27 cellular contexts compared by ENCODE assay signal in genomic region chr9:95437559-95437958, GRCh38.
"Had no signal": no experiment of that assay in that cellular context is flagged by ENCODE, and none has a peak within 500 bp of the region (broad histone marks: within the 10 kb centered on the region; RNA-seq: fewer than 3 reads in every experiment).

No MANE protein-coding gene starts in this region.

- H3K27ac ChIP-seq: ascending aorta, Peyer's patch, SJSA1 had no signal

- H3K27me3 Mint-ChIP-seq: activated naive CD4-positive, alpha-beta T cell treated with anti-CD3 and anti-CD28 coated beads, Interleukin-2, amount 50 U/mL, for 24 hours; activated T-cell treated with anti-CD3 and anti-CD28 coated beads, Interleukin-2, amount 50 U/mL, for 24 hours had no signal

- H3K9ac ChIP-seq: SK-N-SH had no signal

- H3K36me3 Mint-ChIP-seq: activated naive CD4-positive, alpha-beta T cell treated with anti-CD3 and anti-CD28 coated beads, Interleukin-2, amount 50 U/mL, for 24 hours; activated naive CD8-positive, alpha-beta T cell treated with anti-CD3 and anti-CD28 coated beads, Interleukin-2, amount 10 ng/mL, durations not matched to agents 7 days and 5 days had no signal

- DNase-seq: activated CD4-positive, alpha-beta T cell treated with anti-CD3 and anti-CD28 coated beads, Interleukin-2, amount 10 ng/mL, durations not matched to agents 7 days and 5 days; activated CD4-positive, alpha-beta T cell treated with anti-CD3 and anti-CD28 coated beads, Interleukin-2, amount 50 U/mL, for 48 hours; activated CD8-positive, alpha-beta T cell treated with anti-CD3 and anti-CD28 coated beads, Interleukin-2, amount 10 ng/mL, durations not matched to agents 7 days and 5 days; activated gamma-delta T cell; activated naive CD4-positive, alpha-beta T cell treated with Interleukin-2 at 50 U/mL for 16 hours; activated naive CD8-positive, alpha-beta T cell treated with anti-CD3 and anti-CD28 coated beads, Interleukin-2, amount 10 ng/mL, durations not matched to agents 7 days and 5 days; activated T-cell treated with anti-CD3 and anti-CD28 coated beads, Interleukin-2, amount 50 U/mL, for 24 hours; amygdala; NCI-H1105; NCI-H1417 treated with DMSO at 0.1 percent for 48 hours; NCI-H187 treated with DMSO at 0.1 percent for 48 hours; NCI-H2081; NCI-H345; NCI-H526; NCI-H748 treated with DMSO at 0.1 percent for 48 hours; NK-92 treated with Interleukin-12 subunit alpha and Interleukin-12 subunit beta, amount 100 ng/mL, for 24 hours; PC-3; Peyer's patch; RPMI8226; SHP77 treated with DMSO at 0.1 percent for 48 hours; SK-N-SH had no signal

- H3K9me3 Mint-ChIP-seq: activated naive CD4-positive, alpha-beta T cell treated with anti-CD3 and anti-CD28 coated beads, Interleukin-2, amount 50 U/mL, for 24 hours; activated T-cell treated with anti-CD3 and anti-CD28 coated beads, Interleukin-2, amount 50 U/mL, for 24 hours; activated T-helper 2 cell treated with anti-CD3 and anti-CD28 coated beads, Interferon-gamma antibody, Interleukin-2, Interleukin-4, amounts not matched to agents 10 μg/mL and 5 μg/mL and 100 μg/mL, durations not matched to agents 14 hours and 24 hours and 36 hours; T-helper 2 cell treated with Interferon-gamma antibody and Interleukin-4, amounts not matched to agents 5 μg/mL and 100 μg/mL, for 36 hours had no signal

- H3K27me3 ChIP-seq: ascending aorta, Peyer's patch, SJSA1 had no signal

- H3K4me2 ChIP-seq: SK-N-SH had no signal

- H3K36me3 ChIP-seq: ascending aorta, Peyer's patch had no signal

- H3K4me3 Mint-ChIP-seq: activated CD4-positive, alpha-beta T cell treated with anti-CD3 and anti-CD28 coated beads, Interleukin-2, amount 10 ng/mL, durations not matched to agents 7 days and 5 days; activated CD8-positive, alpha-beta T cell treated with anti-CD3 and anti-CD28 coated beads, Interleukin-2, amount 10 ng/mL, durations not matched to agents 7 days and 5 days; activated naive CD4-positive, alpha-beta T cell treated with anti-CD3 and anti-CD28 coated beads, Interleukin-2, amount 50 U/mL, for 24 hours; activated naive CD8-positive, alpha-beta T cell treated with anti-CD3 and anti-CD28 coated beads, Interleukin-2, amount 10 ng/mL, durations not matched to agents 7 days and 5 days; activated T-cell treated with anti-CD3 and anti-CD28 coated beads, Interleukin-2, amount 50 U/mL, for 24 hours; T-helper 1 cell treated with Interleukin-12 subunit alpha and Interleukin-12 subunit beta and Interleukin-4 antibody, amounts not matched to agents 30 μg/mL and 1 μg/mL, for 36 hours; T-helper 2 cell treated with Interferon-gamma antibody and Interleukin-4, amounts not matched to agents 5 μg/mL and 100 μg/mL, for 36 hours had no signal

- H3K4me3 ChIP-seq: ascending aorta, Peyer's patch, SJSA1 had no signal

- H3K9me3 ChIP-seq: ascending aorta, Peyer's patch, SJSA1, SK-N-SH had no signal

- H3K4me1 ChIP-seq: ascending aorta, Peyer's patch had no signal

- H3K27ac Mint-ChIP-seq: activated CD8-positive, alpha-beta T cell treated with anti-CD3 and anti-CD28 coated beads, Interleukin-2, amount 10 ng/mL, durations not matched to agents 7 days and 5 days; activated T-cell treated with anti-CD3 and anti-CD28 coated beads, Interleukin-2, amount 50 U/mL, for 24 hours; activated T-helper 2 cell treated with anti-CD3 and anti-CD28 coated beads, Interferon-gamma antibody, Interleukin-2, Interleukin-4, amounts not matched to agents 10 μg/mL and 5 μg/mL and 100 μg/mL, durations not matched to agents 14 hours and 24 hours and 36 hours; T-helper 1 cell treated with Interleukin-12 subunit alpha and Interleukin-12 subunit beta and Interleukin-4 antibody, amounts not matched to agents 30 μg/mL and 1 μg/mL, for 36 hours; T-helper 2 cell treated with Interferon-gamma antibody and Interleukin-4, amounts not matched to agents 5 μg/mL and 100 μg/mL, for 36 hours had no signal
